1 cellular context compared by ENCODE assay signal in the genomic region with DNA sequence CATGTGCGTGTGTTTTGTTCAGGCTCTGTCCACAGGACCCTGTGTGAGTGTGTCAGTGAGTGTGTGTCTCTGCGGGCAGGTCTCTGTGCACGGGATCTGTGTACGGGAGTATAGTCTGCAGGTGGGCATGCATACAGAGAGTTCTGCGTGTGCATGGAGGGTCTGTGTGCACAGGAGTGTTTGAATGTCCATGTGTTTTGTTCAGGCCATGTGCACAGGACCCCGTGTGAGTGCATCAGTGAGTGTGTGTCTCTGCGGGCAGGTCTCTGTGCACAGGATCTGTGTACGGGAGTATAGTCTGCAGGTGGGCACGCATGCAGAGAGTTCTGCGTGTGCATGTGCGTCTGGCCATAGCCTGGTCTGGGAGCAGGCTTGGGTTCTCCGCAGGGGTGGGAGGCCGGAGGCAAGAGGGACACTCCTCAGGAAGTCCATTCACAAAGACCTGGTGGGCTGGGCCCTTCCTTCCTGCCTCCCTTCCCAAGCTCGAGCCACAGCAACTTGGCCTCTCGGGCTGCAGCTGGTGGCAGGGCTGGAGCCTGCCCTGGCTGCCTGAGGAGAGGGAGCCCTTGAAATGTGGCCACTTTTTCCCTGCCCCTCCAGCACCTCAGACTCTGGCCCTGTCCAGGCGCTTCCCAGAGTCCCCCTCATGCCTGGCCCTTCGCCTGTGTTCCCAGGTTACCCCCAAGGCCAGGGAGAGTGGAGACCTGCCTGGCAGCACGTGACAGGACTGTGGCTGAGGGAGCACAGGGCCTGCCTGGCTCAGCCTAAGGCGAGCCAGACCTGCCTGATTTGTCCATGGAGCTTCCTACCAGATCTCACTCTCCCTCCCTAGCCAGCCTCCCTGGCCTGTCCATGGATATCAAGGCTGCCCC.
TF ChIP-seq lines count a peak whose summit lies in the region.

No MANE protein-coding gene starts in this region.

TF ChIP-seq in HepG2, 621 proteins besides CTCF, POLR2A, EP300 and RAD21 (continued from another document and continues in another):
- TF ChIP-seq ZBTB10 (CRISPR knock-in tag; IDR thresholded peaks at IDR 0.05; ENCODE audit: borderline replicate concordance) = peak; percentile 25; the same call in 1 of the 2 replicates
- no peak for TF ChIP-seq ZBTB46 (CRISPR knock-in tag; IDR thresholded peaks at IDR 0.05; ENCODE audit: borderline replicate concordance)
- TF ChIP-seq HNRNPUL1 (IDR thresholded peaks at IDR 0.05; ENCODE audit: low read depth, low read length) = no peak
- TF ChIP-seq ZNF34 (CRISPR knock-in tag; IDR thresholded peaks at IDR 0.05; ENCODE audit: borderline replicate concordance) = no peak
- no peak for TF ChIP-seq SNRNP70 (IDR thresholded peaks at IDR 0.05; ENCODE audit: low read depth, low read length)
- TF ChIP-seq LBX2 (CRISPR knock-in tag; IDR thresholded peaks at IDR 0.05; ENCODE audit: borderline replicate concordance) = peak; percentile 94
- TF ChIP-seq ZNF326 (CRISPR knock-in tag; IDR thresholded peaks at IDR 0.05; ENCODE audit: borderline replicate concordance) = no peak
- peak; percentile 41 for TF ChIP-seq SPEN (CRISPR knock-in tag; IDR thresholded peaks at IDR 0.05; ENCODE audit: low read depth)
- TF ChIP-seq, protein P1, sequence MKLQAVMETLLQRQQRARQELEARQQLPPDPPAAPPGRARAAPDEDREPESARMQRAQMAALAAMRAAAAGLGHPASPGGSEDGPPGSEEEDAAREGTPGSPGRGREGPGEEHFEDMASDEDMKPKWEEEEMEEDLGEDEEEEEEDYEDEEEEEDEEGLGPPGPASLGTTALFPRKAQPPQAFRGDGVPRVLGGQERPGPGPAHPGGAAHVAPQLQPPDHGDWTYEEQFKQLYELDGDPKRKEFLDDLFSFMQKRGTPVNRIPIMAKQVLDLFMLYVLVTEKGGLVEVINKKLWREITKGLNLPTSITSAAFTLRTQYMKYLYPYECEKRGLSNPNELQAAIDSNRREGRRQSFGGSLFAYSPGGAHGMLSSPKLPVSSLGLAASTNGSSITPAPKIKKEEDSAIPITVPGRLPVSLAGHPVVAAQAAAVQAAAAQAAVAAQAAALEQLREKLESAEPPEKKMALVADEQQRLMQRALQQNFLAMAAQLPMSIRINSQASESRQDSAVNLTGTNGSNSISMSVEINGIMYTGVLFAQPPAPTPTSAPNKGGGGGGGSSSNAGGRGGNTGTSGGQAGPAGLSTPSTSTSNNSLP (IDR thresholded peaks at IDR 0.05; ENCODE audit: low read depth, low read length) = no peak
- TF ChIP-seq TGIF2 (CRISPR knock-in tag; IDR thresholded peaks at IDR 0.05) = no peak
- no peak for TF ChIP-seq STAT6 (CRISPR knock-in tag; IDR thresholded peaks at IDR 0.05; ENCODE audit: borderline replicate concordance)
- TF ChIP-seq HNF4G (IDR thresholded peaks at IDR 0.05; ENCODE audit: borderline replicate concordance, low read depth, low read length) = no peak
- peak; percentile 40; the same call in 1 of the 2 replicates for TF ChIP-seq HNF4G (CRISPR knock-in tag; IDR thresholded peaks at IDR 0.05; ENCODE audit: borderline replicate concordance, low read depth)
- TF ChIP-seq YY1 (IDR thresholded peaks at IDR 0.05; ENCODE audit: insufficient read depth, insufficient replicate concordance, low read depth, low read length) = no peak
- 0 out of 2 replicates have a peak, but pooled peaks have one; percentile 47 for TF ChIP-seq HOXA3 (CRISPR knock-in tag; IDR thresholded peaks at IDR 0.05)
- no peak for TF ChIP-seq HMG20B (CRISPR knock-in tag; conservative IDR thresholded peaks at IDR 0.05)
- TF ChIP-seq, protein P2, sequence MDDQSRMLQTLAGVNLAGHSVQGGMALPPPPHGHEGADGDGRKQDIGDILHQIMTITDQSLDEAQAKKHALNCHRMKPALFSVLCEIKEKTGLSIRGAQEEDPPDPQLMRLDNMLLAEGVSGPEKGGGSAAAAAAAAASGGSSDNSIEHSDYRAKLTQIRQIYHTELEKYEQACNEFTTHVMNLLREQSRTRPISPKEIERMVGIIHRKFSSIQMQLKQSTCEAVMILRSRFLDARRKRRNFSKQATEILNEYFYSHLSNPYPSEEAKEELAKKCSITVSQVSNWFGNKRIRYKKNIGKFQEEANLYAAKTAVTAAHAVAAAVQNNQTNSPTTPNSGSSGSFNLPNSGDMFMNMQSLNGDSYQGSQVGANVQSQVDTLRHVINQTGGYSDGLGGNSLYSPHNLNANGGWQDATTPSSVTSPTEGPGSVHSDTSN (CRISPR knock-in tag; IDR thresholded peaks at IDR 0.05; ENCODE audit: borderline replicate concordance) = no peak
- TF ChIP-seq CREB3 (CRISPR knock-in tag; IDR thresholded peaks at IDR 0.05) = no peak
- TF ChIP-seq PRPF4 (IDR thresholded peaks at IDR 0.05; ENCODE audit: low read depth, low read length, poor library complexity, severe bottlenecking) = no peak
- TF ChIP-seq MEF2D (CRISPR knock-in tag; IDR thresholded peaks at IDR 0.05) = no peak; the same call in 1 of the 2 replicates
- TF ChIP-seq, protein P3, sequence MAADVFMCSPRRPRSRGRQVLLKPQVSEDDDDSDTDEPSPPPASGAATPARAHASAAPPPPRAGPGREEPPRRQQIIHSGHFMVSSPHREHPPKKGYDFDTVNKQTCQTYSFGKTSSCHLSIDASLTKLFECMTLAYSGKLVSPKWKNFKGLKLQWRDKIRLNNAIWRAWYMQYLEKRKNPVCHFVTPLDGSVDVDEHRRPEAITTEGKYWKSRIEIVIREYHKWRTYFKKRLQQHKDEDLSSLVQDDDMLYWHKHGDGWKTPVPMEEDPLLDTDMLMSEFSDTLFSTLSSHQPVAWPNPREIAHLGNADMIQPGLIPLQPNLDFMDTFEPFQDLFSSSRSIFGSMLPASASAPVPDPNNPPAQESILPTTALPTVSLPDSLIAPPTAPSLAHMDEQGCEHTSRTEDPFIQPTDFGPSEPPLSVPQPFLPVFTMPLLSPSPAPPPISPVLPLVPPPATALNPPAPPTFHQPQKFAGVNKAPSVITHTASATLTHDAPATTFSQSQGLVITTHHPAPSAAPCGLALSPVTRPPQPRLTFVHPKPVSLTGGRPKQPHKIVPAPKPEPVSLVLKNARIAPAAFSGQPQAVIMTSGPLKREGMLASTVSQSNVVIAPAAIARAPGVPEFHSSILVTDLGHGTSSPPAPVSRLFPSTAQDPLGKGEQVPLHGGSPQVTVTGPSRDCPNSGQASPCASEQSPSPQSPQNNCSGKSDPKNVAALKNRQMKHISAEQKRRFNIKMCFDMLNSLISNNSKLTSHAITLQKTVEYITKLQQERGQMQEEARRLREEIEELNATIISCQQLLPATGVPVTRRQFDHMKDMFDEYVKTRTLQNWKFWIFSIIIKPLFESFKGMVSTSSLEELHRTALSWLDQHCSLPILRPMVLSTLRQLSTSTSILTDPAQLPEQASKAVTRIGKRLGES (CRISPR knock-in tag; IDR thresholded peaks at IDR 0.05; ENCODE audit: borderline replicate concordance) = no peak
- TF ChIP-seq, protein P4, sequence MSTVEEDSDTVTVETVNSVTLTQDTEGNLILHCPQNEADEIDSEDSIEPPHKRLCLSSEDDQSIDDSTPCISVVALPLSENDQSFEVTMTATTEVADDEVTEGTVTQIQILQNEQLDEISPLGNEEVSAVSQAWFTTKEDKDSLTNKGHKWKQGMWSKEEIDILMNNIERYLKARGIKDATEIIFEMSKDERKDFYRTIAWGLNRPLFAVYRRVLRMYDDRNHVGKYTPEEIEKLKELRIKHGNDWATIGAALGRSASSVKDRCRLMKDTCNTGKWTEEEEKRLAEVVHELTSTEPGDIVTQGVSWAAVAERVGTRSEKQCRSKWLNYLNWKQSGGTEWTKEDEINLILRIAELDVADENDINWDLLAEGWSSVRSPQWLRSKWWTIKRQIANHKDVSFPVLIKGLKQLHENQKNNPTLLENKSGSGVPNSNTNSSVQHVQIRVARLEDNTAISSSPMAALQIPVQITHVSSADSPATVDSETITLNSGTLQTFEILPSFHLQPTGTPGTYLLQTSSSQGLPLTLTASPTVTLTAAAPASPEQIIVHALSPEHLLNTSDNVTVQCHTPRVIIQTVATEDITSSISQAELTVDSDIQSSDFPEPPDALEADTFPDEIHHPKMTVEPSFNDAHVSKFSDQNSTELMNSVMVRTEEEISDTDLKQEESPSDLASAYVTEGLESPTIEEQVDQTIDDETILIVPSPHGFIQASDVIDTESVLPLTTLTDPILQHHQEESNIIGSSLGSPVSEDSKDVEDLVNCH (CRISPR knock-in tag; IDR thresholded peaks at IDR 0.05) = no peak
- TF ChIP-seq ZFX (CRISPR knock-in tag; IDR thresholded peaks at IDR 0.05; ENCODE audit: low read depth) = peak; percentile 87
- TF ChIP-seq ZFP91 (CRISPR knock-in tag; IDR thresholded peaks at IDR 0.05; ENCODE audit: borderline replicate concordance) = peak; percentile 67; the same call in 1 of the 2 replicates
- no peak for TF ChIP-seq ZNF282 (IDR thresholded peaks at IDR 0.05; ENCODE audit: partially characterized antibody)
- no peak for TF ChIP-seq ZFP36L1 (CRISPR knock-in tag; IDR thresholded peaks at IDR 0.05)
- no peak for TF ChIP-seq ZNF597 (CRISPR knock-in tag; IDR thresholded peaks at IDR 0.05)
- 0 out of 2 replicates have a peak, but pooled peaks have one; percentile 22 for TF ChIP-seq KLF15 (CRISPR knock-in tag; IDR thresholded peaks at IDR 0.05; ENCODE audit: borderline replicate concordance)
- TF ChIP-seq ZNF841 (CRISPR knock-in tag; IDR thresholded peaks at IDR 0.05; ENCODE audit: borderline replicate concordance) = no peak
- TF ChIP-seq ZFP36L2 (CRISPR knock-in tag; IDR thresholded peaks at IDR 0.05) = no peak
